In the genomic region with DNA sequence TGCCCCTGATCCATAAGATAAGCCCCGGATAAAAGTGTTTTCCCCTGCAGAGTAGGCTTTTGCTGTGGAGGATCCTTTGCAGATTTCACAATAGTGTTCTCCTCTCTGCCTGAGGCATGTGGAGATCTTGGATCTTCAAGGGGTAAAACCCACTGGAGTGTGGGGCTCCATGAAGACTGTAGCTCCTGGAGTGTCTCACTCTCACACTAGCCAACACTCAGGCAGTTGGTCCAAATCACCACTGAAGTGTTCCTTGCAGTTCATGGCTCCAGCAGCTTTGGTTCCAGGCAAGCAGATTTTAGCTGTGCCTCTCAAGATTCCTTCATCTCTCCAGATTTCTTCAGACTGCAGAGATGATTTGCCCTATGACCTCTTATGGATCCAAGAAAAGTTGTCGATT, we compare ENCODE assay signal across 20 cellular contexts.
"Had no signal": no experiment of that assay in that cellular context is flagged by ENCODE, and none has a peak within 500 bp of the region (broad histone marks: within the 10 kb centered on the region; RNA-seq: fewer than 3 reads in every experiment).

No MANE protein-coding gene starts in this region.

- H3K27me3 ChIP-seq: gastrocnemius medialis, heart right ventricle, neutrophil, right lobe of liver, suprapubic skin, tibial artery had no signal

- H3K9me3 ChIP-seq: gastrocnemius medialis, neutrophil, psoas muscle, right lobe of liver, suprapubic skin, tibial artery had no signal

- H3K4me3 ChIP-seq: coronary artery, gastrocnemius medialis, heart right ventricle, psoas muscle, right lobe of liver, suprapubic skin, tibial artery had no signal

- DNase-seq: effector CD8-positive, alpha-beta T cell; gastrocnemius medialis; heart right ventricle; islet precursor cell; mammary epithelial cell; midbrain; psoas muscle; retina; right lobe of liver; stimulated activated CD4-positive, alpha-beta T cell treated with anti-CD3 and anti-CD28 coated beads, Interleukin-4, amount 100 ng/mL, for 1 hour; stimulated activated CD8-positive, alpha-beta memory T cell treated with anti-CD3 and anti-CD28 coated beads, Interleukin-4, amount 100 ng/mL, for 48 hours; stimulated activated naive CD8-positive, alpha-beta T cell treated with anti-CD3 and anti-CD28 coated beads, Interleukin-15, Interleukin-2, amounts not matched to agents 100 U/mL and 50 U/mL, for 24 hours; tibial artery had no signal

- H3K36me3 ChIP-seq: gastrocnemius medialis, heart right ventricle, neutrophil, right lobe of liver, suprapubic skin, tibial artery had no signal

- ATAC-seq: esophagus mucosa; gastrocnemius medialis; heart right ventricle; left lobe of liver; natural killer cell treated with Interleukin-12 subunit alpha and Interleukin-12 subunit beta and Interleukin-15 and Interleukin-18, amount 100 ng/mL, for 72 hours; psoas muscle; right lobe of liver; stimulated activated effector memory CD8-positive, alpha-beta T cell treated with anti-CD3 and anti-CD28 coated beads, Interleukin-12 subunit alpha, Interleukin-12 subunit beta, amount 100 ng/mL, for 72 hours; stimulated activated naive CD8-positive, alpha-beta T cell treated with anti-CD3 and anti-CD28 coated beads, Interleukin-15, Interleukin-2, amounts not matched to agents 100 U/mL and 50 U/mL, for 24 hours had no signal

- H3K4me1 ChIP-seq: gastrocnemius medialis, heart right ventricle, psoas muscle, right lobe of liver, suprapubic skin, tibial artery had no signal

- H3K27ac ChIP-seq: coronary artery, gastrocnemius medialis, heart right ventricle, neutrophil, psoas muscle, right lobe of liver, suprapubic skin, tibial artery had no signal
